In the genomic region with DNA sequence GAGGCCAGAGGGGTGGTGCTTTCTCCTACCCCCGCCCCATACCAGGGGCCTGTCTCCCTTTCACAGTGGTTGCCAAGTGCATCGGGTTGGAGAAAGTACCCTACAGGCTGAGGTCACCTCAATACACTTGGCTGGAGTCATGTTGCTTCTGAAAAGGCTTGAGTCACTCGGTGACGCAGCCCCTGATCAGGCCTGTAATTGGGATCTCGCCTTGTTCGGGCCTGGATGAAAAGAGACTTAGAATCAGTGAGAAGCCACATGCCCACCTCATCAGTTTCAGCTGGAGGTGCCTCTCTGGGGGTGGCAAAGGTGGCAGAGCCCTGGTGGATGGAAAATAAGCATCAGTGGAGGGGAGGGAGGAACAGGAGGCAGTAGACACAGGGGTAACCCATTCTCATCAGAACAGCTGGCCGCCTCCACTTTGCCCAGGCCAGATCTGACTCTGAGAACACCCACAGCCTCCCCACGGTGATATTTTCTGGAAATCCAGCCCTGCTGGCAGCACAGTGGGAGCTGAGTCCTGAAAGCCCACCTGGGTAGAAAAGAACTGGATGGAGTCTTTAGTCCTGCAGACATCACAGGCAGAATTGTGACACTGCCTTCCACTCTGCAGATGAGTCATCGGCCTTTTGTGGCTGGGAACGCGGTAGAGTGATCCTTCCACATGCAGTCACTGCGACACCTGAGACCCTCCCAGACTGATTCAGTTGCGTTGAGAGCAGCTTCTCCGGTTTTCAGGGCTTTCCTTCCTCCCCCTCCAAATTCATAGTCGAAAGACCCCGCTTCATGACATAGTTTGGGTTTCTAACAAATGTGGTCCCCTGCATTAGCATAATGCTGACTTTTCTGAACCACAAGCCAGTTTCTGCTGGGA, we compare ENCODE assay signal across 8 cellular contexts.
DNase-seq lines count a peak whose midpoint lies in the region; ATAC-seq and TF ChIP-seq lines count a peak whose summit lies in the region.

No MANE protein-coding gene starts in this region.

- H3K4me1 Mint-ChIP-seq in activated naive CD4-positive, alpha-beta T cell treated with anti-CD3 and anti-CD28 coated beads, Interleukin-2, amount 10 ng/mL, durations not matched to agents 7 days and 5 days: peaks cover 51% of the 10 kb centered on the region

- no peak for TF ChIP-seq CTCF in A673 (conservative IDR thresholded peaks at IDR 0.05; ENCODE audit: low read depth, low read length)

- no TSS peak for BruUV-seq in A673 (replicated peaks; lab: Mats Ljungman, UMichigan)

- DNase-seq in A673 (ENCODE audit: low spot score): peak; percentile 80
- peak; percentile 86 for DNase-seq in RPMI7951 (ENCODE audit: low read depth)
- DNase-seq in activated naive CD4-positive, alpha-beta T cell treated with anti-CD3 and anti-CD28 coated beads, Interleukin-2, amount 10 ng/mL, durations not matched to agents 7 days and 5 days: peak; percentile 71
- DNase-seq in hepatic stellate cell (ENCODE audit: low spot score): peak; percentile 91
- DNase-seq in stimulated activated CD4-positive, alpha-beta T cell treated with anti-CD3 and anti-CD28 coated beads, Interleukin-4, amount 100 ng/mL, for 24 hours: peak; percentile 82
- no peak for DNase-seq in NCI-H774 (lab: John Stamatoyannopoulos, UW)

- peak overlapping the region; percentile 85 for H3K27ac ChIP-seq in A673 (ENCODE audit: low read depth, low read length, poor library complexity, severe bottlenecking)

- peaks cover 87% of the 10 kb centered on the region for H3K27me3 Mint-ChIP-seq in activated naive CD4-positive, alpha-beta T cell treated with anti-CD3 and anti-CD28 coated beads, Interleukin-2, amount 10 ng/mL, durations not matched to agents 7 days and 5 days

- CTCF ChIA-PET in A673 (lab: Charles Lee): no interaction called here
- CTCF ChIA-PET in activated naive CD4-positive, alpha-beta T cell treated with anti-CD3 and anti-CD28 coated beads, Interleukin-2, amount 10 ng/mL, durations not matched to agents 7 days and 5 days (lab: Charles Lee): interaction anchor here (1.1 kb wide), 1 partner anchor 116 kb away, joined by 3 read pairs; no protein-coding TSS in a partner anchor

- peak overlapping the region; percentile 67 for H3K27ac Mint-ChIP-seq in activated naive CD4-positive, alpha-beta T cell treated with anti-CD3 and anti-CD28 coated beads, Interleukin-2, amount 10 ng/mL, durations not matched to agents 7 days and 5 days

- H3K9me3 ChIP-seq in A673 (ENCODE audit: low read depth, low read length, poor library complexity, severe bottlenecking): no peaks in the 10 kb centered on the region

- peaks cover 5% of the 10 kb centered on the region for H3K9me3 Mint-ChIP-seq in activated naive CD4-positive, alpha-beta T cell treated with anti-CD3 and anti-CD28 coated beads, Interleukin-2, amount 10 ng/mL, durations not matched to agents 7 days and 5 days

- no peaks in the 10 kb centered on the region for H3K27me3 ChIP-seq in A673 (replicated peaks; ENCODE audit: insufficient read depth, low read depth, low read length, poor library complexity)

- no peaks in the 10 kb centered on the region for H3K36me3 ChIP-seq in A673 (ENCODE audit: insufficient read depth, low read length, poor library complexity, severe bottlenecking)

- no peak overlapping the region for H3K4me3 ChIP-seq in A673 (ENCODE audit: low read depth, low read length, poor library complexity, severe bottlenecking)

- H3K4me3 Mint-ChIP-seq in activated naive CD4-positive, alpha-beta T cell treated with anti-CD3 and anti-CD28 coated beads, Interleukin-2, amount 10 ng/mL, durations not matched to agents 7 days and 5 days: no peak overlapping the region

- peaks cover 55% of the 10 kb centered on the region for H3K4me1 ChIP-seq in A673 (ENCODE audit: insufficient read depth, low read length, poor library complexity, severe bottlenecking)

- POLR2A ChIA-PET in A673 (lab: Charles Lee; ENCODE audit: low non-redundant PET): no interaction called here

- ATAC-seq in GM18868 (IDR thresholded peaks at IDR 0.05; ENCODE audit: unreplicated experiment) (peak; percentile 66), HG03159 (IDR thresholded peaks at IDR 0.05; ENCODE audit: unreplicated experiment) (peak; percentile 57)

- intact Hi-C loops in A673 (cut with micrococcal nuclease; ENCODE audit: unreplicated experiment): no loop called here

- H3K36me3 Mint-ChIP-seq in activated naive CD4-positive, alpha-beta T cell treated with anti-CD3 and anti-CD28 coated beads, Interleukin-2, amount 10 ng/mL, durations not matched to agents 7 days and 5 days: peaks cover 13% of the 10 kb centered on the region
